Comparison of ENCODE assay signal across 9 cellular contexts in the genomic region with DNA sequence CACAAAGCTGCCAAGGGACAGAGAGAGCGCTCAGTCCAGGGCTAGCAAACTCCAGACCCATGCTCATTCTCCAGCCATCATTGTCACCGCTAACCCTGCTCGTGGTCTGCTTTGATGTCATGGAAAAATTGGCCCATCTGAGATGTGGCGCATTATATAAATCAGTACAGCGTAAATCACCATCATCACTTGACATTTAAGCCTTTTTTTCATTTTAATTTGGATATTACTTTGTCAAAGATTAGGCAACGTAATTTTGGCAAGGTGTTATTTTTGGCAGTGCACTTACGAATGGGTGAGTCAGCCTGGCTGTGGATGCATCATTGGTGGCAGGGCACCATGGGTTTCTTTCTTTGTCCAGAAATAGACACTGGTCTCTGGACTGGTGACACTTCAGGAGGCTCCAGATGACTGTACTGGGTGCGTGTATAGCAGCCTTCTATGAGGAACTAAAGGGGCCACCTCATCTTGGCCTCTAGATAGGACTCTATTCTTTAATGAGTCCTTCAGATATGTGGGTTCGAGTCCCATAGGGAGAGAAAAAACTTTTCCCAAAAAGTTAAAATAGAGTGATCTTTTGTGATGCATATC.
DNase-seq lines count a peak whose midpoint lies in the region; ATAC-seq lines count a peak whose summit lies in the region.
"Had no signal": no experiment of that assay in that cellular context is flagged by ENCODE, and none has a peak within 500 bp of the region (broad histone marks: within the 10 kb centered on the region; RNA-seq: fewer than 3 reads in every experiment).

No MANE protein-coding gene starts in this region.

- intact Hi-C loops in activated T-helper 2 cell treated with anti-CD3 and anti-CD28 coated beads, Interferon-gamma antibody, Interleukin-2, Interleukin-4, amounts not matched to agents 10 μg/mL and 5 μg/mL and 100 μg/mL, durations not matched to agents 14 hours and 24 hours and 36 hours (cut with micrococcal nuclease) = no loop called here

- peak overlapping the region; percentile 38 for H3K27ac Mint-ChIP-seq in activated T-helper 2 cell treated with anti-CD3 and anti-CD28 coated beads, Interferon-gamma antibody, Interleukin-2, Interleukin-4, amounts not matched to agents 10 μg/mL and 5 μg/mL and 100 μg/mL, durations not matched to agents 14 hours and 24 hours and 36 hours

- no peak overlapping the region for H3K4me3 Mint-ChIP-seq in activated T-helper 2 cell treated with anti-CD3 and anti-CD28 coated beads, Interferon-gamma antibody, Interleukin-2, Interleukin-4, amounts not matched to agents 10 μg/mL and 5 μg/mL and 100 μg/mL, durations not matched to agents 14 hours and 24 hours and 36 hours (ENCODE audit: low read depth)
- H3K4me3 Mint-ChIP-seq: neural crest cell had no signal

- ATAC-seq in HG03196 (IDR thresholded peaks at IDR 0.05; ENCODE audit: unreplicated experiment) = peak; percentile 64

- no peaks in the 10 kb centered on the region for H3K9me3 Mint-ChIP-seq in activated T-helper 2 cell treated with anti-CD3 and anti-CD28 coated beads, Interferon-gamma antibody, Interleukin-2, Interleukin-4, amounts not matched to agents 10 μg/mL and 5 μg/mL and 100 μg/mL, durations not matched to agents 14 hours and 24 hours and 36 hours

- peaks cover 19% of the 10 kb centered on the region for H3K36me3 Mint-ChIP-seq in activated T-helper 2 cell treated with anti-CD3 and anti-CD28 coated beads, Interferon-gamma antibody, Interleukin-2, Interleukin-4, amounts not matched to agents 10 μg/mL and 5 μg/mL and 100 μg/mL, durations not matched to agents 14 hours and 24 hours and 36 hours (ENCODE audit: low read depth)

- DNase-seq in stimulated activated CD4-positive, alpha-beta T cell treated with anti-CD3 and anti-CD28 coated beads, Interleukin-1b, Interleukin-23, amount 100 ng/mL, for 48 hours = peak; percentile 44
- no peak for DNase-seq in stimulated activated CD4-positive, alpha-beta T cell treated with anti-CD3 and anti-CD28 coated beads, Interleukin-4, amount 100 ng/mL, for 1 hour
- DNase-seq in activated T-helper 2 cell treated with anti-CD3 and anti-CD28 coated beads, Interferon-gamma antibody, Interleukin-2, Interleukin-4, amounts not matched to agents 10 μg/mL and 5 μg/mL and 100 μg/mL, durations not matched to agents 14 hours and 24 hours and 36 hours (ENCODE audit: low spot score) = no peak
- DNase-seq in amniotic stem cell (lab: John Stamatoyannopoulos, UW) (no peak), COLO668 (lab: John Stamatoyannopoulos, UW; ENCODE audit: unreplicated experiment) (no peak), mucosa of gallbladder (ENCODE audit: low spot score) (no peak), ureter (ENCODE audit: low spot score) (no peak)

- H3K27me3 Mint-ChIP-seq in activated T-helper 2 cell treated with anti-CD3 and anti-CD28 coated beads, Interferon-gamma antibody, Interleukin-2, Interleukin-4, amounts not matched to agents 10 μg/mL and 5 μg/mL and 100 μg/mL, durations not matched to agents 14 hours and 24 hours and 36 hours (ENCODE audit: low read depth) = no peaks in the 10 kb centered on the region

- peaks cover 41% of the 10 kb centered on the region for H3K4me1 Mint-ChIP-seq in activated T-helper 2 cell treated with anti-CD3 and anti-CD28 coated beads, Interferon-gamma antibody, Interleukin-2, Interleukin-4, amounts not matched to agents 10 μg/mL and 5 μg/mL and 100 μg/mL, durations not matched to agents 14 hours and 24 hours and 36 hours (ENCODE audit: low read depth)
